Comparison of ENCODE assay signal across 15 cellular contexts in genomic region chr14:99508896-99509629, GRCh38. TPM values are rescaled to one million over a fixed set of nuclear protein-coding genes. Genes with fewer than 3 reads are reported as not detected.
DNase-seq lines count a peak whose midpoint lies in the region; ATAC-seq lines count a peak whose summit lies in the region.
"Had no signal": no experiment of that assay in that cellular context is flagged by ENCODE, and none has a peak within 500 bp of the region (broad histone marks: within the 10 kb centered on the region; RNA-seq: fewer than 3 reads in every experiment).

No MANE protein-coding gene starts in this region.

- peaks cover 87% of the 10 kb centered on the region for H3K36me3 Mint-ChIP-seq in activated T-cell treated with anti-CD3 and anti-CD28 coated beads, Interleukin-2, amount 50 U/mL, for 24 hours (ENCODE audit: low read depth)
- H3K36me3 Mint-ChIP-seq in activated T-cell treated with anti-CD3 and anti-CD28 coated beads, Interleukin-2, amount 50 U/mL, for 4 hours (ENCODE audit: insufficient read depth): peaks cover 42% of the 10 kb centered on the region
- peaks cover 78% of the 10 kb centered on the region for H3K36me3 Mint-ChIP-seq in activated T-helper 17 cell treated with anti-CD3 and anti-CD28 coated beads, Interleukin-2, amount 50 U/mL, for 72 hours (ENCODE audit: low read depth)

- peak overlapping the region; percentile 41 for H3K27ac Mint-ChIP-seq in activated T-cell treated with anti-CD3 and anti-CD28 coated beads, Interleukin-2, amount 50 U/mL, for 24 hours
- H3K27ac Mint-ChIP-seq in activated T-helper 17 cell treated with anti-CD3 and anti-CD28 coated beads, Interleukin-2, amount 50 U/mL, for 72 hours: peak overlapping the region; percentile 20

- ATAC-seq in activated T-cell treated with anti-CD3 and anti-CD28 coated beads, Interleukin-2, amount 50 U/mL, for 4 hours: no peak
- no peak for ATAC-seq in activated T-helper 17 cell treated with anti-CD3 and anti-CD28 coated beads, Interleukin-2, amount 50 U/mL, for 72 hours (replicated peaks)

- H3K9me3 ChIP-seq in iPS-15b (ENCODE audit: control insufficient read depth, insufficient read depth, low read length) (no peaks in the 10 kb centered on the region), skeletal muscle tissue (ENCODE audit: control insufficient read depth in 3 of 3, low read length in 3 of 3) (no peaks in the 10 kb centered on the region)
- H3K9me3 ChIP-seq: uterus had no signal

- H3K4me3 ChIP-seq in iPS-15b (ENCODE audit: low read depth, low read length): no peak overlapping the region
- H3K4me3 ChIP-seq in skeletal muscle tissue (ENCODE audit: low read length in 3 of 3): no peak overlapping the region
- H3K4me3 ChIP-seq: smooth muscle cell, uterus had no signal

- no peaks in the 10 kb centered on the region for H3K9me3 Mint-ChIP-seq in activated T-cell treated with anti-CD3 and anti-CD28 coated beads, Interleukin-2, amount 50 U/mL, for 24 hours
- no peaks in the 10 kb centered on the region for H3K9me3 Mint-ChIP-seq in activated T-cell treated with anti-CD3 and anti-CD28 coated beads, Interleukin-2, amount 50 U/mL, for 4 hours
- no peaks in the 10 kb centered on the region for H3K9me3 Mint-ChIP-seq in activated T-helper 17 cell treated with anti-CD3 and anti-CD28 coated beads, Interleukin-2, amount 50 U/mL, for 72 hours

- H3K9ac ChIP-seq in iPS-15b (ENCODE audit: low read depth, low read length): peak overlapping the region; percentile 8
- H3K9ac ChIP-seq in skeletal muscle tissue (ENCODE audit: low read depth in 1 of 3, low read length in 3 of 3): peak overlapping the region in 2 of 3 donors; percentile 21 to 40
- H3K9ac ChIP-seq: KMS-11 had no signal

- H3K27me3 ChIP-seq in iPS-15b (ENCODE audit: control insufficient read depth, insufficient read depth, low read length) (no peaks in the 10 kb centered on the region), skeletal muscle tissue (ENCODE audit: control insufficient read depth in 3 of 3, insufficient read depth in 3 of 3, low read length in 3 of 3) (no peaks in the 10 kb centered on the region)
- H3K27me3 ChIP-seq: uterus had no signal

- H3K4me1 ChIP-seq in iPS-15b (ENCODE audit: control insufficient read depth, insufficient read depth, low read length) (peaks cover 5% of the 10 kb centered on the region), skeletal muscle tissue (ENCODE audit: control insufficient read depth in 3 of 3, insufficient read depth in 3 of 3, low read length in 3 of 3) (peaks cover 7 to 13% (median 10%) of the 10 kb centered on the region in 3 donors)
- H3K4me1 ChIP-seq: uterus had no signal

- H3K36me3 ChIP-seq in iPS-15b (ENCODE audit: control insufficient read depth, insufficient read depth, low read length) (peaks cover 65% of the 10 kb centered on the region), skeletal muscle tissue (ENCODE audit: control insufficient read depth in 3 of 3, insufficient read depth in 3 of 3, low read length in 3 of 3) (peaks cover 54 to 62% (median 60%) of the 10 kb centered on the region in 3 donors)
- H3K36me3 ChIP-seq: uterus had no signal

- H3K4me1 Mint-ChIP-seq in activated T-cell treated with anti-CD3 and anti-CD28 coated beads, Interleukin-2, amount 50 U/mL, for 24 hours (ENCODE audit: low read depth): no peaks in the 10 kb centered on the region
- H3K4me1 Mint-ChIP-seq in activated T-cell treated with anti-CD3 and anti-CD28 coated beads, Interleukin-2, amount 50 U/mL, for 4 hours (ENCODE audit: low read depth): no peaks in the 10 kb centered on the region
- H3K4me1 Mint-ChIP-seq in activated T-helper 17 cell treated with anti-CD3 and anti-CD28 coated beads, Interleukin-2, amount 50 U/mL, for 72 hours: no peaks in the 10 kb centered on the region

- DNase-seq in activated T-cell treated with anti-CD3 and anti-CD28 coated beads, Interleukin-2, amount 50 U/mL, for 24 hours: peak; percentile 22
- no peak for DNase-seq in activated T-cell treated with anti-CD3 and anti-CD28 coated beads, Interleukin-2, amount 50 U/mL, for 4 hours
- DNase-seq in dedifferentiated amniotic fluid mesenchymal stem cell (ENCODE audit: extremely low spot score) (no peak), HuH-7 (ENCODE audit: low spot score) (no peak), AML-193 (lab: John Stamatoyannopoulos, UW) (no peak)
- DNase-seq: activated T-cell treated with anti-CD3 and anti-CD28 coated beads, Interleukin-2, amount 50 U/mL, for 1 hour; DMS 273 treated with DMSO at 0.1 percent for 48 hours; erythroblast; NCI-H774 had no signal

- no peak overlapping the region for H3K4me3 Mint-ChIP-seq in activated T-cell treated with anti-CD3 and anti-CD28 coated beads, Interleukin-2, amount 50 U/mL, for 24 hours
- H3K4me3 Mint-ChIP-seq in activated T-cell treated with anti-CD3 and anti-CD28 coated beads, Interleukin-2, amount 50 U/mL, for 4 hours: no peak overlapping the region
- no peak overlapping the region for H3K4me3 Mint-ChIP-seq in activated T-helper 17 cell treated with anti-CD3 and anti-CD28 coated beads, Interleukin-2, amount 50 U/mL, for 72 hours

- H3K27me3 Mint-ChIP-seq in activated T-cell treated with anti-CD3 and anti-CD28 coated beads, Interleukin-2, amount 50 U/mL, for 24 hours: no peaks in the 10 kb centered on the region
- no peaks in the 10 kb centered on the region for H3K27me3 Mint-ChIP-seq in activated T-cell treated with anti-CD3 and anti-CD28 coated beads, Interleukin-2, amount 50 U/mL, for 4 hours (ENCODE audit: low read depth)
- no peaks in the 10 kb centered on the region for H3K27me3 Mint-ChIP-seq in activated T-helper 17 cell treated with anti-CD3 and anti-CD28 coated beads, Interleukin-2, amount 50 U/mL, for 72 hours

- no peak overlapping the region for H3K27ac ChIP-seq in skeletal muscle tissue (ENCODE audit: low read depth, low read length)
- H3K27ac ChIP-seq: uterus had no signal

RNA-seq across cellular contexts. Expression of gene CCNK, which starts 27.9 kb away (rescaled TPM):
- 100 to 1,000 TPM in 2 of 3 donors, 10 to 100 TPM in 1; 95.9 to 107 (median 104) TPM for total RNA-seq in activated T-cell treated with anti-CD3 and anti-CD28 coated beads, Interleukin-2, amount 50 U/mL, for 4 hours
- 10 to 100 TPM; 65.7 to 89.0 TPM for total RNA-seq in activated T-helper 17 cell treated with anti-CD3 and anti-CD28 coated beads, Interleukin-2, amount 50 U/mL, for 72 hours
- 19.8 TPM for total RNA-seq in skeletal muscle tissue

RNA-seq across cellular contexts. Expression of gene SETD3, which starts 28.4 kb away (rescaled TPM):
- total RNA-seq in activated T-cell treated with anti-CD3 and anti-CD28 coated beads, Interleukin-2, amount 50 U/mL, for 4 hours: 10 to 100 TPM; 51.8 to 58.1 (median 54.8) TPM
- 10 to 100 TPM; 32.8 to 53.2 TPM for total RNA-seq in activated T-helper 17 cell treated with anti-CD3 and anti-CD28 coated beads, Interleukin-2, amount 50 U/mL, for 72 hours
- 112 TPM for total RNA-seq in skeletal muscle tissue
